Comparison of ENCODE assay signal across 9 cellular contexts in the genomic region with DNA sequence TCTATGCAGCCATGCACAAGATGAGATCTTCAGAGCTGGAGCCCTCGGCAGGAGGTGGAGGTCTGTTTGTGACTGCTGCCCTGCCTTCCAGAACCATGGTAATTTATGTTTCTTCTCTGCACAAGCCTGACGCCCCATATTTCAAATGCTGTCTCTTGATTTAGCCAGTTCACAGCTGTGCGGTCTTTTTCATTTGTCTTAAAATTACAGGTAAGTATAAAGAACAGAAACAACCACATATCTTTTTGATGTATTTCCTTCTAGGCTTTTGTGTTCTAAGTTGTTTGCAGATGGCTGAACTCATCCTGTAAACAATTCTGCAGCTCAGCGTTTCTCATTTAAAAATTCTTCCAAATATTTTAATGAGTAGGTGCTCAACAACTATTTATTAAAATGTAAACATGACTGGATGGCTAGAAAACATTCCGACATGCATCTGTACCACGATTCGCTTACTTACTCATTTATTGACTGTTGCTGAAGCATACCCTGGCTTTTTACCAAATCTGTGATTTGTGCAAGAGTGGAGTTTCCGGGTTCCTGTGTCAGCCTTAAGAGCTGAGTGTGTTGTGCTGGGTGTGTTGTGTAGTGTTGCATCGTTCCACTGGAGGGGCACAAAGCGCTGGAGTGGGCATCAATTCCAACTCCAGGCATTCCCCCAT. TPM values are rescaled to one million over a fixed set of nuclear protein-coding genes. Genes with fewer than 3 reads are reported as not detected.
A peak's percentile ranks its signal among the peaks of the same experiment; 100 is the strongest.
DNase-seq lines count a peak whose midpoint lies in the region; ATAC-seq and TF ChIP-seq lines count a peak whose summit lies in the region.
"Had no signal": no experiment of that assay in that cellular context is flagged by ENCODE, and none has a peak within 500 bp of the region (broad histone marks: within the 10 kb centered on the region; RNA-seq: fewer than 3 reads in every experiment).

No MANE protein-coding gene starts in this region.

- 34 to 43% (median 39%) methylated on average over 10 of the region's 10 CpGs for WGBS in spleen, 5 donors

- no peak for TF ChIP-seq CTCF in RWPE2 (IDR thresholded peaks at IDR 0.05; ENCODE audit: poor library complexity, severe bottlenecking)
- peak in 1 of 11 experiments; percentile 11 for TF ChIP-seq CTCF in spleen (IDR thresholded peaks at IDR 0.05 in 8 of 11, conservative IDR thresholded peaks at IDR 0.05 in 3 of 11)

- peak; percentile 23 for DNase-seq in activated T-cell treated with anti-CD3 and anti-CD28 coated beads for 48 hours (ENCODE audit: low read depth)
- no peak for DNase-seq in activated T-cell treated with anti-CD3 and anti-CD28 coated beads, Interleukin-2, amount 50 U/mL, for 48 hours
- no peak for DNase-seq in RWPE2 (ENCODE audit: low spot score)
- peak; percentile 33 for DNase-seq in effector CD4-positive, alpha-beta T cell
- no peak for DNase-seq in spleen
- no peak for DNase-seq in NK-92 (lab: John Stamatoyannopoulos, UW; ENCODE audit: unreplicated experiment)

- intact Hi-C loops in spleen (cut with DNase I; ENCODE audit: low total_unique reads) = no loop called here

- TF ChIP-seq POLR2A in spleen (IDR thresholded peaks at IDR 0.05) = no peak

- H3K27ac ChIP-seq in RWPE2 (ENCODE audit: poor library complexity, severe bottlenecking) = no peak overlapping the region
- peak overlapping the region in 7 of 8 donors; percentile 16 to 85 (median 72) for H3K27ac ChIP-seq in spleen
- H3K27ac ChIP-seq: BLaER1 treated with 17β-estradiol and CSF1 and Interleukin-3, amounts not matched to agents 10 nM and 100 nM had no signal

- H3K27me3 ChIP-seq in RWPE2 (ENCODE audit: insufficient read depth, poor library complexity, severe bottlenecking) (no peaks in the 10 kb centered on the region), spleen (replicated peaks in 1 of 7) (no peaks in the 10 kb centered on the region)
- H3K27me3 ChIP-seq: BLaER1 treated with 17β-estradiol and CSF1 and Interleukin-3, amounts not matched to agents 10 nM and 100 nM had no signal

- ATAC-seq in RWPE2 (ENCODE audit: low read depth) (peak; percentile 82), GM18861 (IDR thresholded peaks at IDR 0.05; ENCODE audit: unreplicated experiment) (no peak), GM19463 (IDR thresholded peaks at IDR 0.05; ENCODE audit: unreplicated experiment) (no peak)

- H3K4me1 ChIP-seq in RWPE2 (ENCODE audit: insufficient read depth, poor library complexity, severe bottlenecking) (peaks cover 11% of the 10 kb centered on the region), spleen (peaks cover 77 to 100% (median 98%) of the 10 kb centered on the region in 6 donors)

- H3K4me3 ChIP-seq in RWPE2 (ENCODE audit: severe bottlenecking) (no peak overlapping the region), spleen (peak overlapping the region in 2 of 8 donors; percentile 5 to 42)
- H3K4me3 ChIP-seq: BLaER1 treated with 17β-estradiol and CSF1 and Interleukin-3, amounts not matched to agents 10 nM and 100 nM had no signal

- no peaks in the 10 kb centered on the region for H3K36me3 ChIP-seq in RWPE2 (ENCODE audit: low read depth)
- no peaks in the 10 kb centered on the region for H3K36me3 ChIP-seq in spleen

- H3K9me3 ChIP-seq in RWPE2 (ENCODE audit: severe bottlenecking) (no peaks in the 10 kb centered on the region), spleen (no peaks in the 10 kb centered on the region)
- H3K9me3 ChIP-seq: BLaER1 treated with 17β-estradiol and CSF1 and Interleukin-3, amounts not matched to agents 10 nM and 100 nM had no signal

RNA-seq across cellular contexts. Expression of a gene that starts 58.9 kb away (rescaled TPM):
- 100 to 1,000 TPM in 5 of 7 donors, 10 to 100 TPM in 2; 95.1 to 168 (median 136) TPM for total RNA-seq in spleen
- 10 to 100 TPM; 30.1 to 35.7 (median 30.6) TPM for polyA plus RNA-seq in spleen

Comparison
In these comparisons a context has a peak if more than half of its experiments do, and no peak if none do; other contexts are left out.
1. DNase-seq: peak in activated T-cell treated with anti-CD3 and anti-CD28 coated beads for 48 hours (single experiment) and effector CD4-positive, alpha-beta T cell (single experiment); none in activated T-cell treated with anti-CD3 and anti-CD28 coated beads, Interleukin-2, amount 50 U/mL, for 48 hours (0 of 2), RWPE2 (single experiment), spleen (single experiment) and NK-92 (single experiment).